ENCODE assay signal across 2 cellular contexts in the genomic region with DNA sequence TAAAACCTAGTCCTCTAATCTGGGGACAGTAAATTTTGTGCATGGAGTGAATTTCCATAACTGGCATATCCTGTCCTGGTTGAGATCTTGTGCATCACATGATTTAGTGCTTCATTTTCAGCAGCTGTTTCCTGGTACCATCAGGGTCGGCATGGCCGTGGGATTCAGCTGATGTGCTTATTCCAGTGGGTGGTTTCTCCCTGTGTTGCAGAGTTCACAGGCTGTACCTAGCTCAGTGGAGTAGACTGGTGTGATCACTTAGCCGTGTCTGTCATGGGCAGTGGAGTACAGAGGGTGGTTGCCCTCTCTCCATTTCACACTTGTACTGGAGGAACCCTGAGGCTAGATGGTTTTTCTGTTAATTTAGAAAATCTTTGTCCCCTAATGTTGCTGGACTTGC.
TF ChIP-seq lines count a peak whose summit lies in the region.

No MANE protein-coding gene starts in this region.

TF ChIP-seq in IMR-90, 13 proteins besides CTCF, POLR2A, EP300 and RAD21:
- TF ChIP-seq MAFK (IDR thresholded peaks at IDR 0.05; ENCODE audit: low read depth, low read length) (no peak), NFE2L2 (IDR thresholded peaks at IDR 0.05; ENCODE audit: low read depth, low read length) (no peak), CEBPB (IDR thresholded peaks at IDR 0.05; ENCODE audit: low read depth, low read length) (no peak), BHLHE40 (IDR thresholded peaks at IDR 0.05; ENCODE audit: low read depth, low read length) (no peak), RFX5 (IDR thresholded peaks at IDR 0.05; ENCODE audit: low read depth, low read length) (no peak)
- TF ChIP-seq, protein P1, sequence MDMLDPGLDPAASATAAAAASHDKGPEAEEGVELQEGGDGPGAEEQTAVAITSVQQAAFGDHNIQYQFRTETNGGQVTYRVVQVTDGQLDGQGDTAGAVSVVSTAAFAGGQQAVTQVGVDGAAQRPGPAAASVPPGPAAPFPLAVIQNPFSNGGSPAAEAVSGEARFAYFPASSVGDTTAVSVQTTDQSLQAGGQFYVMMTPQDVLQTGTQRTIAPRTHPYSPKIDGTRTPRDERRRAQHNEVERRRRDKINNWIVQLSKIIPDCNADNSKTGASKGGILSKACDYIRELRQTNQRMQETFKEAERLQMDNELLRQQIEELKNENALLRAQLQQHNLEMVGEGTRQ (IDR thresholded peaks at IDR 0.05; ENCODE audit: low read depth, low read length): no peak

TF ChIP-seq in H1, 55 proteins besides CTCF, POLR2A, EP300 and RAD21:
- TF ChIP-seq EGR1 (IDR thresholded peaks at IDR 0.05; ENCODE audit: borderline replicate concordance, low read depth, low read length): no peak
- TF ChIP-seq JUND (IDR thresholded peaks at IDR 0.05; ENCODE audit: low read length): no peak
- no peak for TF ChIP-seq YY1 (IDR thresholded peaks at IDR 0.05; ENCODE audit: low read depth, low read length)
- TF ChIP-seq RXRA (IDR thresholded peaks at IDR 0.05; ENCODE audit: insufficient read depth, low read depth, low read length): no peak
- TF ChIP-seq SIX5 (IDR thresholded peaks at IDR 0.05; ENCODE audit: low read depth, low read length): no peak
- TF ChIP-seq, protein P2, sequence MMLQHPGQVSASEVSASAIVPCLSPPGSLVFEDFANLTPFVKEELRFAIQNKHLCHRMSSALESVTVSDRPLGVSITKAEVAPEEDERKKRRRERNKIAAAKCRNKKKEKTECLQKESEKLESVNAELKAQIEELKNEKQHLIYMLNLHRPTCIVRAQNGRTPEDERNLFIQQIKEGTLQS (IDR thresholded peaks at IDR 0.05; ENCODE audit: insufficient read depth, low read depth, low read length): no peak
- no peak for TF ChIP-seq TCF12 (IDR thresholded peaks at IDR 0.05; ENCODE audit: low read depth, low read length)
- TF ChIP-seq KDM4A (IDR thresholded peaks at IDR 0.05; ENCODE audit: low read depth, low read length, severe bottlenecking): no peak
- no peak for TF ChIP-seq RNF2 (IDR thresholded peaks at IDR 0.05; ENCODE audit: borderline replicate concordance, low read depth, low read length, missing control alignments, poor library complexity, severe bottlenecking)
- TF ChIP-seq POLR2AphosphoS5 (IDR thresholded peaks at IDR 0.05; ENCODE audit: low read depth, low read length): no peak
- no peak for TF ChIP-seq GTF2F1 (IDR thresholded peaks at IDR 0.05; ENCODE audit: borderline replicate concordance, low read depth, low read length)
- no peak for TF ChIP-seq SIRT6 (IDR thresholded peaks at IDR 0.05; ENCODE audit: low read length)
- no peak for TF ChIP-seq MAFK (IDR thresholded peaks at IDR 0.05; ENCODE audit: low read depth, low read length)
- no peak for TF ChIP-seq BCL11A (IDR thresholded peaks at IDR 0.05; ENCODE audit: low read depth in 2 of 2, low read length in 2 of 2)
